ENCODE assay signal across 8 cellular contexts in genomic region chr12:75944097-75944904, GRCh38.
DNase-seq lines count a peak whose midpoint lies in the region; ATAC-seq and TF ChIP-seq lines count a peak whose summit lies in the region.

No MANE protein-coding gene starts in this region.

- 0 out of 2 replicates have a peak overlapping the region, but pooled peaks have one; percentile 2 for H3K4me2 ChIP-seq in DND-41 (ENCODE audit: insufficient read depth, low read length)

- peak overlapping the region; percentile 36; the same call in 1 of the 2 replicates for H2AFZ ChIP-seq in DND-41 (ENCODE audit: low read depth, low read length)

- H3K27ac Mint-ChIP-seq in neural crest cell (ENCODE audit: unreplicated experiment) = peak overlapping the region; percentile 61

- H3K36me3 Mint-ChIP-seq in neural crest cell (ENCODE audit: low read depth) = peaks cover 3% of the 10 kb centered on the region

- H3K9me3 Mint-ChIP-seq in neural crest cell = peaks cover 2% of the 10 kb centered on the region

- peak; percentile 92 for ATAC-seq in DND-41 (ENCODE audit: insufficient read depth, low read depth)
- ATAC-seq in GM19463 (IDR thresholded peaks at IDR 0.05; ENCODE audit: unreplicated experiment) = peak; percentile 83
- ATAC-seq in HG03457 (IDR thresholded peaks at IDR 0.05; ENCODE audit: unreplicated experiment) = peak; percentile 90

- no peaks in the 10 kb centered on the region for H3K9me3 ChIP-seq in DND-41 (ENCODE audit: insufficient read depth, low read length, severe bottlenecking)
- no peaks in the 10 kb centered on the region for H3K9me3 ChIP-seq in SK-N-MC (ENCODE audit: low read depth, low read length)

- H3K79me2 ChIP-seq in DND-41 (ENCODE audit: insufficient read depth, low read length) = no peaks in the 10 kb centered on the region

- no peak overlapping the region for H3K4me3 Mint-ChIP-seq in neural crest cell

- H4K20me1 ChIP-seq in DND-41 (ENCODE audit: insufficient read depth, low read length) = no peaks in the 10 kb centered on the region

- H3K4me1 Mint-ChIP-seq in neural crest cell = peaks cover 16% of the 10 kb centered on the region

- H3K9ac ChIP-seq in DND-41 (ENCODE audit: low read depth, low read length) = no peak overlapping the region
- no peak overlapping the region for H3K9ac ChIP-seq in SK-N-MC (ENCODE audit: insufficient read length)

- no peaks in the 10 kb centered on the region for H3K27me3 Mint-ChIP-seq in neural crest cell (ENCODE audit: low read depth)

- no peak for DNase-seq in DND-41
- peak; percentile 35 for DNase-seq in SK-N-MC (ENCODE audit: low read depth, low spot score)
- DNase-seq in epithelial cell of esophagus (ENCODE audit: low read depth) = peak; percentile 89
- no peak for DNase-seq in neural crest cell (ENCODE audit: low read depth, low spot score)
- DNase-seq in activated CD4-positive, CD25-positive, alpha-beta regulatory T cell (lab: John Stamatoyannopoulos, UW) = no peak
- DNase-seq in NCI-H2227 (lab: John Stamatoyannopoulos, UW; ENCODE audit: unreplicated experiment) = no peak

- no peak overlapping the region for H3K4me3 ChIP-seq in DND-41 (ENCODE audit: low read depth in 1 of 2, low read length in 2 of 2)
- no peak overlapping the region for H3K4me3 ChIP-seq in SK-N-MC
- no peak overlapping the region for H3K4me3 ChIP-seq in epithelial cell of esophagus (ENCODE audit: low read length)

- no peak for TF ChIP-seq CTCF in DND-41 (IDR thresholded peaks at IDR 0.05; ENCODE audit: borderline replicate concordance, extremely low read depth, low read length, poor library complexity, severe bottlenecking)
- no peak for TF ChIP-seq CTCF in epithelial cell of esophagus (IDR thresholded peaks at IDR 0.05; ENCODE audit: insufficient read depth, low read depth, low read length, missing control alignments)
- no peak for TF ChIP-seq CTCF in neural crest cell (conservative IDR thresholded peaks at IDR 0.05)

- H3K27ac ChIP-seq in DND-41 (ENCODE audit: low read length) (peak overlapping the region; percentile 48), SK-N-MC (no peak overlapping the region)

- H3K27me3 ChIP-seq in DND-41 (ENCODE audit: insufficient read depth, low read length, poor library complexity) = no peaks in the 10 kb centered on the region

- H3K4me1 ChIP-seq in DND-41 (ENCODE audit: insufficient read depth, low read length) = peaks cover 12% of the 10 kb centered on the region

- H3K36me3 ChIP-seq in DND-41 (ENCODE audit: insufficient read depth, low read length) = no peaks in the 10 kb centered on the region
- no peaks in the 10 kb centered on the region for H3K36me3 ChIP-seq in SK-N-MC (ENCODE audit: insufficient read depth, low read length)

Comparison
In these comparisons a context has a peak if more than half of its experiments do, and no peak if none do; other contexts are left out.
1. DNase-seq: peak in SK-N-MC (single experiment) and epithelial cell of esophagus (single experiment); none in DND-41 (single experiment), neural crest cell (single experiment), activated CD4-positive, CD25-positive, alpha-beta regulatory T cell (0 of 4) and NCI-H2227 (single experiment).
2. Peak in every context shown above with its lines, with median percentiles within 50 percentile points of each other: ATAC-seq.